In the genomic region with DNA sequence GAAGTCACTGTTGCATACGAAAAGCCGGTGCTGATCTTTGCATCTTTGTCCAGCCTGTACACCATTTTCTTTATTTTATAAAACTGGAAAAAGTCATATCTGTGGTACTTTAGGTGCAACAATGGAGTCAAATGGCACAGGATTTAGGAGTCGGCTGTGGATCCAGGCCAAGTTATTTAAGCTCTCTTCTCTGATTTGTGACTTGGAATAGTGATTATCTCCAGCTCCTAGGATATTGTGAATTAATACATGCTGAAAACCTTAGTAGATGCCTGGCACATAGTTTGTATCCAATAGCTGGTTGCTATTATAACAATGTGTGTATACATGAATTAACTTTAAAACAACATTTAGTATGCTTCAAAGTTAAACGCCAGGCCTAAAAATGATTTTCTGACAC, we compare ENCODE assay signal across 39 cellular contexts. TPM values are rescaled to one million over a fixed set of nuclear protein-coding genes. Genes with fewer than 3 reads are reported as not detected.
"Had no signal": no experiment of that assay in that cellular context is flagged by ENCODE, and none has a peak within 500 bp of the region (broad histone marks: within the 10 kb centered on the region; RNA-seq: fewer than 3 reads in every experiment).

No MANE protein-coding gene starts in this region.

- H3K27ac ChIP-seq: KMS-11 had no signal

- H3K4me3 ChIP-seq: MG63 had no signal

- H3K9me3 ChIP-seq: MG63 had no signal

- H3K36me3 ChIP-seq: MG63 had no signal

- H3K9ac ChIP-seq: KMS-11 had no signal

- H3K4me2 ChIP-seq: KMS-11 had no signal

- H3K27me3 ChIP-seq: MG63 had no signal

- DNase-seq: Karpas-422, Kasumi-1, MG63, MM.1S, MV-4-11, NCI-H1048, NCI-H1092, NCI-H1092 treated with DMSO at 0.1 percent for 48 hours, NCI-H1105, NCI-H1105 treated with DMSO at 0.1 percent for 48 hours, NCI-H1417, NCI-H1417 treated with DMSO at 0.1 percent for 48 hours, NCI-H1436, NCI-H1436 treated with DMSO at 0.1 percent for 48 hours, NCI-H146, NCI-H1694, NCI-H1694 treated with DMSO at 0.1 percent for 48 hours, NCI-H187, NCI-H187 treated with DMSO at 0.1 percent for 48 hours, NCI-H1930, NCI-H2029, NCI-H2029 treated with DMSO at 0.1 percent for 48 hours, NCI-H2081, NCI-H2081 treated with DMSO at 0.1 percent for 48 hours, NCI-H2107, NCI-H2171, NCI-H2171 treated with DMSO at 0.1 percent for 48 hours, NCI-H2227 treated with DMSO at 0.1 percent for 48 hours, NCI-H226, NCI-H345, NCI-H446, NCI-H446 treated with DMSO at 0.1 percent for 48 hours, NCI-H510A, NCI-H510A treated with DMSO at 0.1 percent for 48 hours had no signal

RNA-seq across cellular contexts. Expression of a gene that starts 6.2 kb away (rescaled TPM):
- total RNA-seq: LHCN-M2, M059J, MCF 10A, NCI-H460 had no signal

RNA-seq across cellular contexts. Expression of a gene that starts 43.6 kb away (rescaled TPM):
- total RNA-seq: LHCN-M2, MCF 10A, NCI-H460 had no signal
